Comparison of ENCODE assay signal across 2 cellular contexts in the genomic region with DNA sequence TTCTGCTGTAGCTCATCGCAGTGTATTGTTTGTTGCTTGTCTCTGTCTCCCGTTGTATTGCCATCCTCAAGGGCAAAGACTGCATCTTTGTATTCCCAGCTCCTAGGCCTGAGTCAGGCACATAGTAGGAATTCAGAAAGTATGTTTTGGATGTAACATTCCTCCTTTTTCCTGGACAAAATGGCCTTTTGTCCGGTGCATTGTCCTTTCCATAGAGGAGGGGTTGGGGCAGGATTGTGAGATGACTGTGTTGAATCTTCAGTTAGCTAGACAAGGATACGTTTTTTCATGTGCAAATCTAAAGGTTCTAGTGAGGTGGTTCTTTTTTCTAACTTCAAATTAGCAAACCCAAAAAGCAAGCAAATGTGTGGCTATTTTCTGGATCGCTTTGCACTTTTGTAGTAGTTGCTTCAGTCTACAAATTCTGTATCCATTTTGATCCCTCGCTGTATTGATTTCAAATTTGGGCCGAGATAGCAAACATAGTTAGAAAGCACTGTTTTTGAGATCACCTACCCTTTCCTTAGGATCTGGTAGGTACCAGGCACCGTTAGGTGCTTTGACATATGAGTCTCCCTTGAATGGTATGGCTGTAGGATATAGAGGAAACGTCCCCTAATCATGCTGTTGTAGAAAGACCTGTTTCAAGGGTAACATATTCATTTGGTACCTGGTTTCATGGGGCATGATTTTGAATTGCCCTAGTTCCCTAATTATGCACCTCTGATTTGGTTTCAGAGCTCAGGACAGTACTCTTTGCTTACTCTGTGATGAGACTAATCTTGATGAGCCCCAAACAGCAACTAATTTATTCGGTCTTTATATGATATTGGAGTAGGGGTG.
TF ChIP-seq lines count a peak whose summit lies in the region.

No MANE protein-coding gene starts in this region.

TF ChIP-seq in endothelial cell of umbilical vein, 7 proteins besides CTCF, POLR2A, EP300 and RAD21:
- TF ChIP-seq FOS (IDR thresholded peaks at IDR 0.05; ENCODE audit: borderline replicate concordance, insufficient read depth, low read length), result no peak
- TF ChIP-seq JUN (IDR thresholded peaks at IDR 0.05; ENCODE audit: borderline replicate concordance, insufficient read depth, insufficient read length, low read depth), result no peak
- no peak for TF ChIP-seq MAX (IDR thresholded peaks at IDR 0.05; ENCODE audit: insufficient read depth, insufficient read length)
- TF ChIP-seq POLR2AphosphoS5 (IDR thresholded peaks at IDR 0.05; ENCODE audit: insufficient read depth, low read depth, low read length), result no peak
- no peak for TF ChIP-seq EZH2 (IDR thresholded peaks at IDR 0.05; ENCODE audit: borderline replicate concordance, low read depth, low read length, severe bottlenecking)
- TF ChIP-seq MYC (IDR thresholded peaks at IDR 0.05; ENCODE audit: low read depth, low read length), result no peak
- TF ChIP-seq GATA2 (IDR thresholded peaks at IDR 0.05; ENCODE audit: insufficient read depth, insufficient read length, low read depth, low read length), result no peak

TF ChIP-seq in HEK293T, 16 proteins besides CTCF, POLR2A, EP300 and RAD21:
- TF ChIP-seq ARNT (IDR thresholded peaks at IDR 0.05) (no peak), CTBP1 (IDR thresholded peaks at IDR 0.05; ENCODE audit: borderline replicate concordance) (no peak), L3MBTL2 (conservative IDR thresholded peaks at IDR 0.05) (no peak), SP1 (IDR thresholded peaks at IDR 0.05) (no peak), FOXM1 (IDR thresholded peaks at IDR 0.05; ENCODE audit: borderline replicate concordance) (no peak), NFRKB (IDR thresholded peaks at IDR 0.05) (no peak), FOXA1 (IDR thresholded peaks at IDR 0.05) (no peak), HDGF (IDR thresholded peaks at IDR 0.05; ENCODE audit: borderline replicate concordance) (no peak), ELF4 (IDR thresholded peaks at IDR 0.05) (no peak), ZNF384 (IDR thresholded peaks at IDR 0.05) (no peak), BHLHE40 (IDR thresholded peaks at IDR 0.05; ENCODE audit: borderline replicate concordance) (no peak), LEF1 (IDR thresholded peaks at IDR 0.05; ENCODE audit: borderline replicate concordance) (no peak), TARDBP (IDR thresholded peaks at IDR 0.05) (no peak), FOXK2 (IDR thresholded peaks at IDR 0.05) (no peak), SUZ12 (IDR thresholded peaks at IDR 0.05) (no peak)
- TF ChIP-seq, protein P1, sequence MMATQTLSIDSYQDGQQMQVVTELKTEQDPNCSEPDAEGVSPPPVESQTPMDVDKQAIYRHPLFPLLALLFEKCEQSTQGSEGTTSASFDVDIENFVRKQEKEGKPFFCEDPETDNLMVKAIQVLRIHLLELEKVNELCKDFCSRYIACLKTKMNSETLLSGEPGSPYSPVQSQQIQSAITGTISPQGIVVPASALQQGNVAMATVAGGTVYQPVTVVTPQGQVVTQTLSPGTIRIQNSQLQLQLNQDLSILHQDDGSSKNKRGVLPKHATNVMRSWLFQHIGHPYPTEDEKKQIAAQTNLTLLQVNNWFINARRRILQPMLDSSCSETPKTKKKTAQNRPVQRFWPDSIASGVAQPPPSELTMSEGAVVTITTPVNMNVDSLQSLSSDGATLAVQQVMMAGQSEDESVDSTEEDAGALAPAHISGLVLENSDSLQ (IDR thresholded peaks at IDR 0.05), result no peak
